11 cellular contexts compared by ENCODE assay signal in genomic region chr2:29981402-29981801, GRCh38.
"Had no signal": no experiment of that assay in that cellular context is flagged by ENCODE, and none has a peak within 500 bp of the region (broad histone marks: within the 10 kb centered on the region; RNA-seq: fewer than 3 reads in every experiment).

No MANE protein-coding gene starts in this region.

- ATAC-seq: GM23338, HCT116 had no signal

- H3K27ac Mint-ChIP-seq: GM23338, H9, HFFc6 had no signal

- H3K4me3 Mint-ChIP-seq: GM23338, H9, HFFc6 had no signal

- H3K36me3 ChIP-seq: HAP-1 had no signal

- H3K27ac ChIP-seq: GM23248 had no signal

- H3K4me2 ChIP-seq: GM23338 had no signal

- H3K4me1 Mint-ChIP-seq: GM23338 had no signal

- H3K4me3 ChIP-seq: GM23248, GM23338, HAP-1 had no signal

- H2AFZ ChIP-seq: GM23248, GM23338 had no signal

- H3K9ac ChIP-seq: GM23248 had no signal

- FAIRE-seq: H1, H54 had no signal

- H3K4me1 ChIP-seq: HAP-1 had no signal

- DNase-seq: GM23248, GOT3, H7, H9, HCEC 1CT, HFFc6 had no signal

- H3K9me3 Mint-ChIP-seq: GM23338, H9, HFFc6 had no signal

- H3K9me3 ChIP-seq: HAP-1 had no signal
